ENCODE assay signal across 1 cellular context in genomic region chr2:201071305-201072200, GRCh38.
TF ChIP-seq lines count a peak whose summit lies in the region.

HYCC2 (minus strand) TSS chr2:201071671; CDS start chr2:201024009, 47,662 bp downstream.
NDUFB3 (plus strand) TSS chr2:201072001; CDS start chr2:201078883, 6,882 bp downstream.

TF ChIP-seq in HEK293, 187 proteins besides CTCF, POLR2A, EP300 and RAD21 (continued from another document and continues in another):
- TF ChIP-seq ATF2 (tag by site-specific recombination; IDR thresholded peaks at IDR 0.05; ENCODE audit: low read depth): no peak
- TF ChIP-seq ZNF366 (tag by site-specific recombination; conservative IDR thresholded peaks at IDR 0.05): 0 out of 2 replicates have a peak, but pooled peaks have one; percentile 51
- 0 out of 2 replicates have a peak, but pooled peaks have one; percentile 20 for TF ChIP-seq SCRT2 (tag by site-specific recombination; IDR thresholded peaks at IDR 0.05)
- TF ChIP-seq REPIN1 (tag by site-specific recombination; IDR thresholded peaks at IDR 0.05; ENCODE audit: low read depth): peak; percentile 74; the same call in 1 of the 2 replicates
- TF ChIP-seq ZNF174 (tag by site-specific recombination; IDR thresholded peaks at IDR 0.05): no peak
- no peak for TF ChIP-seq ZFP41 (tag by site-specific recombination; IDR thresholded peaks at IDR 0.05; ENCODE audit: borderline replicate concordance)
- TF ChIP-seq SP7 (tag by site-specific recombination; IDR thresholded peaks at IDR 0.05): peak; percentile 94
- peak; percentile 33; the same call in 1 of the 2 replicates for TF ChIP-seq MZF1 (tag by site-specific recombination; IDR thresholded peaks at IDR 0.05; ENCODE audit: borderline replicate concordance)
- peak; percentile 36; the same call in 1 of the 2 replicates for TF ChIP-seq KLF9 (tag by site-specific recombination; IDR thresholded peaks at IDR 0.05; ENCODE audit: low read depth)
- TF ChIP-seq ZNF677 (tag by site-specific recombination; IDR thresholded peaks at IDR 0.05): no peak
- no peak for TF ChIP-seq ZNF747 (tag by site-specific recombination; IDR thresholded peaks at IDR 0.05)
- TF ChIP-seq, protein P1, sequence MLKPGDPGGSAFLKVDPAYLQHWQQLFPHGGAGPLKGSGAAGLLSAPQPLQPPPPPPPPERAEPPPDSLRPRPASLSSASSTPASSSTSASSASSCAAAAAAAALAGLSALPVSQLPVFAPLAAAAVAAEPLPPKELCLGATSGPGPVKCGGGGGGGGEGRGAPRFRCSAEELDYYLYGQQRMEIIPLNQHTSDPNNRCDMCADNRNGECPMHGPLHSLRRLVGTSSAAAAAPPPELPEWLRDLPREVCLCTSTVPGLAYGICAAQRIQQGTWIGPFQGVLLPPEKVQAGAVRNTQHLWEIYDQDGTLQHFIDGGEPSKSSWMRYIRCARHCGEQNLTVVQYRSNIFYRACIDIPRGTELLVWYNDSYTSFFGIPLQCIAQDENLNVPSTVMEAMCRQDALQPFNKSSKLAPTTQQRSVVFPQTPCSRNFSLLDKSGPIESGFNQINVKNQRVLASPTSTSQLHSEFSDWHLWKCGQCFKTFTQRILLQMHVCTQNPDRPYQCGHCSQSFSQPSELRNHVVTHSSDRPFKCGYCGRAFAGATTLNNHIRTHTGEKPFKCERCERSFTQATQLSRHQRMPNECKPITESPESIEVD (tag by site-specific recombination; IDR thresholded peaks at IDR 0.05): no peak
- TF ChIP-seq SP3 (tag by site-specific recombination; IDR thresholded peaks at IDR 0.05): peak; percentile 93
- 0 out of 2 replicates have a peak, but pooled peaks have one; percentile 45 for TF ChIP-seq ZNF626 (tag by site-specific recombination; IDR thresholded peaks at IDR 0.05)
- peak; percentile 75 for TF ChIP-seq ZBTB8A (tag by site-specific recombination; IDR thresholded peaks at IDR 0.05)
- TF ChIP-seq ZEB2 (tag by site-specific recombination; IDR thresholded peaks at IDR 0.05): peak; percentile 76
- peak; percentile 63; the same call in 1 of the 2 replicates for TF ChIP-seq ZNF558 (tag by site-specific recombination; IDR thresholded peaks at IDR 0.05)
- TF ChIP-seq OSR2 (tag by site-specific recombination; IDR thresholded peaks at IDR 0.05): peak; percentile 57; the same call in 1 of the 2 replicates
- TF ChIP-seq KLF7 (tag by site-specific recombination; IDR thresholded peaks at IDR 0.05; ENCODE audit: borderline replicate concordance): peak; percentile 93; the same call in 1 of the 2 replicates
- peak; percentile 84 for TF ChIP-seq SP2 (tag by site-specific recombination; IDR thresholded peaks at IDR 0.05)
- TF ChIP-seq ZIC2 (tag by site-specific recombination; IDR thresholded peaks at IDR 0.05): peak; percentile 78
- TF ChIP-seq, protein P2, sequence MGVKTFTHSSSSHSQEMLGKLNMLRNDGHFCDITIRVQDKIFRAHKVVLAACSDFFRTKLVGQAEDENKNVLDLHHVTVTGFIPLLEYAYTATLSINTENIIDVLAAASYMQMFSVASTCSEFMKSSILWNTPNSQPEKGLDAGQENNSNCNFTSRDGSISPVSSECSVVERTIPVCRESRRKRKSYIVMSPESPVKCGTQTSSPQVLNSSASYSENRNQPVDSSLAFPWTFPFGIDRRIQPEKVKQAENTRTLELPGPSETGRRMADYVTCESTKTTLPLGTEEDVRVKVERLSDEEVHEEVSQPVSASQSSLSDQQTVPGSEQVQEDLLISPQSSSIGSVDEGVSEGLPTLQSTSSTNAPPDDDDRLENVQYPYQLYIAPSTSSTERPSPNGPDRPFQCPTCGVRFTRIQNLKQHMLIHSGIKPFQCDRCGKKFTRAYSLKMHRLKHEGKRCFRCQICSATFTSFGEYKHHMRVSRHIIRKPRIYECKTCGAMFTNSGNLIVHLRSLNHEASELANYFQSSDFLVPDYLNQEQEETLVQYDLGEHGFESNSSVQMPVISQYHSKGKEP (tag by site-specific recombination; IDR thresholded peaks at IDR 0.05): no peak
- TF ChIP-seq ZNF404 (tag by site-specific recombination; IDR thresholded peaks at IDR 0.05): no peak
- peak; percentile 79; the same call in 1 of the 2 replicates for TF ChIP-seq GLI4 (tag by site-specific recombination; IDR thresholded peaks at IDR 0.05)
- TF ChIP-seq ZSCAN4 (tag by site-specific recombination; IDR thresholded peaks at IDR 0.05): peak; percentile 54; the same call in 1 of the 2 replicates
- no peak for TF ChIP-seq ZNF670 (tag by site-specific recombination; IDR thresholded peaks at IDR 0.05; ENCODE audit: low read depth)
- peak; percentile 90 for TF ChIP-seq BCL11B (tag by site-specific recombination; IDR thresholded peaks at IDR 0.05; ENCODE audit: low read depth)
- TF ChIP-seq ZNF2 (tag by site-specific recombination; IDR thresholded peaks at IDR 0.05): peak; percentile 97
- TF ChIP-seq ZBTB20 (tag by site-specific recombination; IDR thresholded peaks at IDR 0.05): no peak
- TF ChIP-seq, protein P3, sequence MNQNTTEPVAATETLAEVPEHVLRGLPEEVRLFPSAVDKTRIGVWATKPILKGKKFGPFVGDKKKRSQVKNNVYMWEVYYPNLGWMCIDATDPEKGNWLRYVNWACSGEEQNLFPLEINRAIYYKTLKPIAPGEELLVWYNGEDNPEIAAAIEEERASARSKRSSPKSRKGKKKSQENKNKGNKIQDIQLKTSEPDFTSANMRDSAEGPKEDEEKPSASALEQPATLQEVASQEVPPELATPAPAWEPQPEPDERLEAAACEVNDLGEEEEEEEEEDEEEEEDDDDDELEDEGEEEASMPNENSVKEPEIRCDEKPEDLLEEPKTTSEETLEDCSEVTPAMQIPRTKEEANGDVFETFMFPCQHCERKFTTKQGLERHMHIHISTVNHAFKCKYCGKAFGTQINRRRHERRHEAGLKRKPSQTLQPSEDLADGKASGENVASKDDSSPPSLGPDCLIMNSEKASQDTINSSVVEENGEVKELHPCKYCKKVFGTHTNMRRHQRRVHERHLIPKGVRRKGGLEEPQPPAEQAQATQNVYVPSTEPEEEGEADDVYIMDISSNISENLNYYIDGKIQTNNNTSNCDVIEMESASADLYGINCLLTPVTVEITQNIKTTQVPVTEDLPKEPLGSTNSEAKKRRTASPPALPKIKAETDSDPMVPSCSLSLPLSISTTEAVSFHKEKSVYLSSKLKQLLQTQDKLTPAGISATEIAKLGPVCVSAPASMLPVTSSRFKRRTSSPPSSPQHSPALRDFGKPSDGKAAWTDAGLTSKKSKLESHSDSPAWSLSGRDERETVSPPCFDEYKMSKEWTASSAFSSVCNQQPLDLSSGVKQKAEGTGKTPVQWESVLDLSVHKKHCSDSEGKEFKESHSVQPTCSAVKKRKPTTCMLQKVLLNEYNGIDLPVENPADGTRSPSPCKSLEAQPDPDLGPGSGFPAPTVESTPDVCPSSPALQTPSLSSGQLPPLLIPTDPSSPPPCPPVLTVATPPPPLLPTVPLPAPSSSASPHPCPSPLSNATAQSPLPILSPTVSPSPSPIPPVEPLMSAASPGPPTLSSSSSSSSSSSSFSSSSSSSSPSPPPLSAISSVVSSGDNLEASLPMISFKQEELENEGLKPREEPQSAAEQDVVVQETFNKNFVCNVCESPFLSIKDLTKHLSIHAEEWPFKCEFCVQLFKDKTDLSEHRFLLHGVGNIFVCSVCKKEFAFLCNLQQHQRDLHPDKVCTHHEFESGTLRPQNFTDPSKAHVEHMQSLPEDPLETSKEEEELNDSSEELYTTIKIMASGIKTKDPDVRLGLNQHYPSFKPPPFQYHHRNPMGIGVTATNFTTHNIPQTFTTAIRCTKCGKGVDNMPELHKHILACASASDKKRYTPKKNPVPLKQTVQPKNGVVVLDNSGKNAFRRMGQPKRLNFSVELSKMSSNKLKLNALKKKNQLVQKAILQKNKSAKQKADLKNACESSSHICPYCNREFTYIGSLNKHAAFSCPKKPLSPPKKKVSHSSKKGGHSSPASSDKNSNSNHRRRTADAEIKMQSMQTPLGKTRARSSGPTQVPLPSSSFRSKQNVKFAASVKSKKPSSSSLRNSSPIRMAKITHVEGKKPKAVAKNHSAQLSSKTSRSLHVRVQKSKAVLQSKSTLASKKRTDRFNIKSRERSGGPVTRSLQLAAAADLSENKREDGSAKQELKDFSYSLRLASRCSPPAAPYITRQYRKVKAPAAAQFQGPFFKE (tag by site-specific recombination; IDR thresholded peaks at IDR 0.05; ENCODE audit: borderline replicate concordance): no peak
- no peak for TF ChIP-seq ZNF707 (tag by site-specific recombination; IDR thresholded peaks at IDR 0.05)
- no peak for TF ChIP-seq ZNF202 (tag by site-specific recombination; IDR thresholded peaks at IDR 0.05; ENCODE audit: borderline replicate concordance)
- no peak for TF ChIP-seq ZNF221 (tag by site-specific recombination; IDR thresholded peaks at IDR 0.05; ENCODE audit: borderline replicate concordance)
- TF ChIP-seq ZNF624 (tag by site-specific recombination; IDR thresholded peaks at IDR 0.05): no peak
- TF ChIP-seq YY1 (tag by site-specific recombination; IDR thresholded peaks at IDR 0.05): peak; percentile 46; the same call in 1 of the 2 replicates
- TF ChIP-seq ZNF629 (tag by site-specific recombination; IDR thresholded peaks at IDR 0.05): peak; percentile 78
- TF ChIP-seq WT1 (tag by site-specific recombination; IDR thresholded peaks at IDR 0.05): peak; percentile 88
- TF ChIP-seq ZNF610 (tag by site-specific recombination; IDR thresholded peaks at IDR 0.05; ENCODE audit: borderline replicate concordance): peak; percentile 59; the same call in 1 of the 2 replicates
- TF ChIP-seq ZNF18 (tag by site-specific recombination; IDR thresholded peaks at IDR 0.05): no peak
- no peak for TF ChIP-seq ZNF175 (tag by site-specific recombination; IDR thresholded peaks at IDR 0.05)
- no peak; the same call in none of the 2 replicates for TF ChIP-seq HIC1 (tag by site-specific recombination; IDR thresholded peaks at IDR 0.05)
